In the genomic region with DNA sequence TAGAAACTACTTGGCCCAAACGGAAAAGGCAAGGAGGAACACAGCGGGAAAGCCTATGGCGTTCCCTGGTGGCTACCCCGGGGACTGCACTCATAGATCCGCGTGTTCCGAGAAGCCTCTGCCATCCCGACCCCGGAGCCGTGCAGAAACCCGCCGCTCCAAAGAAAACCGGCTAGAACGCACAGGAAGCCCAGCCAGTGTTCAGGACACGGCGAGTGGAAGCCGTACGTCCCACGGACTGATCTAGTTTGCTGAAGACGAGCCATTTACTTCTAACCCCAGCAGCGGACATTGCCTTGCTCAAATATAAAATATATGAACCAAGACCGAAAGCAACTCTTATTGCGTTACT, we compare ENCODE assay signal across 7 cellular contexts.
DNase-seq lines count a peak whose midpoint lies in the region; ATAC-seq and TF ChIP-seq lines count a peak whose summit lies in the region.
"Not testable (repeated sequence)": the region's sequence is repeated elsewhere in the genome, so short reads cannot be mapped to it uniquely, and the experiment has no call there.

No MANE protein-coding gene starts in this region.

- not testable (repeated sequence) for H3K9me3 Mint-ChIP-seq in T-cell, natural killer cell

- H3K9me3 ChIP-seq in right atrium auricular region = not testable (repeated sequence)

- not testable (repeated sequence) for H3K4me1 Mint-ChIP-seq in T-cell, natural killer cell

- POLR2A ChIA-PET in T-cell (lab: Charles Lee) = not testable (repeated sequence)

- TF ChIP-seq CTCF in right atrium auricular region (IDR thresholded peaks at IDR 0.05) = peak in 1 of 2 donors; percentile 16
- TF ChIP-seq CTCF in natural killer cell (IDR thresholded peaks at IDR 0.05) = not testable (repeated sequence)

- not testable (repeated sequence) for H3K4me1 ChIP-seq in right atrium auricular region

- intact Hi-C loops in natural killer cell (cut with micrococcal nuclease) = not testable (repeated sequence)

- not testable (repeated sequence) for H3K27me3 Mint-ChIP-seq in T-cell; natural killer cell (ENCODE audit: low read depth in 2 of 2)

- not testable (repeated sequence) for H3K36me3 ChIP-seq in H7 (replicated peaks; ENCODE audit: control insufficient read depth, insufficient read depth, low read length); right atrium auricular region

- not testable (repeated sequence) for H3K27ac ChIP-seq in right atrium auricular region

- H3K36me3 Mint-ChIP-seq in T-cell, natural killer cell: not testable (repeated sequence)

- H3K4me3 Mint-ChIP-seq in T-cell (peak overlapping the region in 2 of 3 donors; percentile 76 to 77), natural killer cell (peak overlapping the region; percentile 71)

- CTCF ChIA-PET in T-cell (lab: Charles Lee) = not testable (repeated sequence)

- ATAC-seq in T-cell (replicated peaks in 1 of 4) = peak in 1 of 4 experiments; percentile 51
- not testable (repeated sequence) for ATAC-seq in natural killer cell

- H3K27ac Mint-ChIP-seq in T-cell = peak overlapping the region; percentile 76 to 80
- peak overlapping the region in 1 of 2 donors; percentile 42 for H3K27ac Mint-ChIP-seq in natural killer cell

- H3K27me3 ChIP-seq in H7 (ENCODE audit: control insufficient read depth, insufficient read depth, low read length); right atrium auricular region: not testable (repeated sequence)

- H3K4me3 ChIP-seq in H7 (ENCODE audit: insufficient read depth, low read depth, low read length) (peak overlapping the region; percentile 27), right atrium auricular region (peak overlapping the region; percentile 33 to 43)

- DNase-seq in H7 = not testable (repeated sequence)
- DNase-seq in T-cell (peak in 22 of 34 experiments; percentile 2 to 59 (median 23)), dermis blood vessel endothelial cell (peak; percentile 0), right atrium auricular region (ENCODE audit: low spot score) (peak; percentile 66), natural killer cell (peak; percentile 36)
- DNase-seq in activated effector memory CD4-positive, alpha-beta T cell treated with Interleukin-2 at 50 U/mL for 16 hours = peak; percentile 35
- peak; percentile 29 for DNase-seq in stimulated activated CD4-positive, alpha-beta T cell treated with anti-CD3 and anti-CD28 coated beads, Interleukin-4, amount 100 ng/mL, for 24 hours
